In the genomic region with DNA sequence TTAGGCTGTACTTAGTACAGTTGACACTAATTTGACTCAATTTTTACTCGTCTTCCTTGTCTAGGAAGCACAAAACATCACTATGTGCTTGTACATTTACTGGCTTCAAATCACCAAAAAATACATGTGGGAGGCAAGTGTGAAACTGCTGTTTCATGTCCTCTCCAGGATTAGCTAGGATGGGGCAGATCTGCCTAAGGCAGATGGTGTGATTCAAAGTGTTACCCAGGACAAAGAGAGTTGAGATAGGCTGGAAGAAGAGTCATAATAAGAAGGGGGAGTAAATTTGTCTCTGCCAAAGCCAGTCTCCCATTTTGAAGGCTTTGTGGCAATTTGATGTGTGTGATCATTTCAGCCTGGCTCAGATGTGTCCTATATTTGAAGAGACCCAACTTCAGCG, we compare ENCODE assay signal across 21 cellular contexts.
DNase-seq lines count a peak whose midpoint lies in the region; ATAC-seq, FAIRE-seq and TF ChIP-seq lines count a peak whose summit lies in the region.
"Had no signal": no experiment of that assay in that cellular context is flagged by ENCODE, and none has a peak within 500 bp of the region (broad histone marks: within the 10 kb centered on the region; RNA-seq: fewer than 3 reads in every experiment).

No MANE protein-coding gene starts in this region.

- H3K27me3 ChIP-seq in IMR-90 (ENCODE audit: control insufficient read depth, insufficient read depth, low read length) (no peaks in the 10 kb centered on the region), H1 (replicated peaks in 1 of 4; ENCODE audit: control insufficient read depth in 3 of 4, extremely low read depth in 1 of 4, insufficient read depth in 3 of 4, low read length in 3 of 4) (no peaks in the 10 kb centered on the region)

- H4K91ac ChIP-seq in IMR-90 (ENCODE audit: insufficient read depth, low read depth, low read length) (no peak overlapping the region), H1 (replicated peaks; ENCODE audit: insufficient read length, low read length) (no peak overlapping the region)

- H3K4me3 ChIP-seq in IMR-90 (ENCODE audit: insufficient read depth, low read depth, low read length) (no peak overlapping the region), H1 (ENCODE audit: extremely low read depth in 1 of 4, insufficient read depth in 2 of 4, low read depth in 3 of 4, low read length in 4 of 4) (no peak overlapping the region)
- H3K4me3 ChIP-seq: A549 had no signal

- H3K56ac ChIP-seq in IMR-90 (ENCODE audit: extremely low read depth, insufficient read depth, low read length), result no peak overlapping the region
- H3K56ac ChIP-seq in H1 (replicated peaks; ENCODE audit: insufficient read length, low read depth, low read length), result no peak overlapping the region

- H3K4ac ChIP-seq in IMR-90 (ENCODE audit: low read depth, low read length) (no peak overlapping the region), H1 (replicated peaks; ENCODE audit: insufficient read length, low read depth, low read length) (no peak overlapping the region)

- H3K36me3 Mint-ChIP-seq in activated T-cell treated with anti-CD3 and anti-CD28 coated beads, Interleukin-2, amount 50 U/mL, for 72 hours (ENCODE audit: insufficient read depth in 2 of 2), result peaks cover 0 to 1% of the 10 kb centered on the region in 2 donors
- H3K36me3 Mint-ChIP-seq: CD4-positive, alpha-beta memory T cell had no signal

- H4K5ac ChIP-seq in IMR-90 (ENCODE audit: low read depth, low read length) (no peak overlapping the region), H1 (ENCODE audit: insufficient read length, low read depth, low read length) (no peak overlapping the region)

- no peaks in the 10 kb centered on the region for H3K27me3 Mint-ChIP-seq in activated T-cell treated with anti-CD3 and anti-CD28 coated beads, Interleukin-2, amount 50 U/mL, for 72 hours (ENCODE audit: low read depth)
- H3K27me3 Mint-ChIP-seq: CD4-positive, alpha-beta memory T cell had no signal

- 0 out of 2 replicates have a peak overlapping the region, but pooled peaks have one; percentile 13 for H3K14ac ChIP-seq in IMR-90 (replicated peaks; ENCODE audit: low read depth, low read length)
- no peak overlapping the region for H3K14ac ChIP-seq in H1 (ENCODE audit: insufficient read length)

- H3K18ac ChIP-seq in IMR-90 (ENCODE audit: low read depth, low read length) (no peak overlapping the region), H1 (ENCODE audit: extremely low read depth, low read length) (no peak overlapping the region)

- H2BK5ac ChIP-seq in IMR-90 (ENCODE audit: low read depth, low read length, poor library complexity, severe bottlenecking), result no peak overlapping the region
- H2BK5ac ChIP-seq in H1 (ENCODE audit: low read depth, low read length), result no peak overlapping the region

- H3K4me2 ChIP-seq in IMR-90 (ENCODE audit: low read depth, low read length) (no peak overlapping the region), H1 (ENCODE audit: insufficient read depth in 1 of 2, low read depth in 2 of 2, low read length in 2 of 2) (no peak overlapping the region)
- H3K4me2 ChIP-seq: A549 had no signal

- CTCF ChIA-PET in IMR-90 (lab: Yijun Ruan, JAX) (no interaction called here), H1 (lab: Charles Lee; ENCODE audit: partially characterized antibody) (no interaction called here)

- in situ Hi-C loops in IMR-90 (cut with MboI; ENCODE audit: low sequenced_read_pairs), result no loop called here

- BruUV-seq in IMR-90 (replicated peaks; lab: Mats Ljungman, UMichigan), result no TSS peak

- no peaks in the 10 kb centered on the region for H3K79me1 ChIP-seq in IMR-90 (ENCODE audit: low read depth in 1 of 2, low read length in 2 of 2)
- no peaks in the 10 kb centered on the region for H3K79me1 ChIP-seq in H1 (ENCODE audit: low read depth, low read length)

- TF ChIP-seq RAD21 in IMR-90 (IDR thresholded peaks at IDR 0.05; ENCODE audit: low read length) (no peak), H1 (IDR thresholded peaks at IDR 0.05 in 1 of 2, conservative IDR thresholded peaks at IDR 0.05 in 1 of 2; ENCODE audit: low read depth in 2 of 2, low read length in 2 of 2) (no peak)

- dilution Hi-C loops in IMR-90 (cut with HindIII; ENCODE audit: low sequenced_read_pairs, unreplicated experiment), result no loop called here

- H3K23ac ChIP-seq in IMR-90 (ENCODE audit: low read depth, low read length), result no peak overlapping the region
- no peak overlapping the region for H3K23ac ChIP-seq in H1 (ENCODE audit: insufficient read length)

- POLR2A ChIA-PET in IMR-90 (lab: Charles Lee; ENCODE audit: unreplicated experiment), result no interaction called here
- POLR2A ChIA-PET in H1 (lab: Charles Lee; ENCODE audit: partially characterized antibody), result no interaction called here

- no peak for DNase-seq in IMR-90
- no peak for DNase-seq in H1 (ENCODE audit: low read depth in 1 of 2, low spot score in 2 of 2)
- DNase-seq in occipital lobe (lab: John Stamatoyannopoulos, UW), result peak; percentile 10
- no peak for DNase-seq in NCI-H2107 (lab: John Stamatoyannopoulos, UW)
- DNase-seq in activated T-cell treated with anti-CD3 and anti-CD28 coated beads, Interleukin-2, amount 50 U/mL, for 72 hours, result no peak
- DNase-seq in activated CD4-positive, alpha-beta T cell treated with anti-CD3 and anti-CD28 coated beads for 1 hour, result no peak
- DNase-seq: 8988T; ACHN; AML-193; C1 segment of cervical spinal cord; Calu3; CD4-positive, alpha-beta memory T cell; COR-L47; DMS53; DMS79 treated with DMSO at 0.1 percent for 48 hours; GF-D8; GOT3; H7; HCEC 1CT had no signal

- H2BK12ac ChIP-seq in H1 (ENCODE audit: low read depth, low read length), result no peak overlapping the region

- H3K4me3 Mint-ChIP-seq in activated T-cell treated with anti-CD3 and anti-CD28 coated beads, Interleukin-2, amount 50 U/mL, for 72 hours, result no peak overlapping the region
- H3K4me3 Mint-ChIP-seq: CD4-positive, alpha-beta memory T cell had no signal

- no peaks in the 10 kb centered on the region for H3K4me1 Mint-ChIP-seq in activated T-cell treated with anti-CD3 and anti-CD28 coated beads, Interleukin-2, amount 50 U/mL, for 72 hours (ENCODE audit: low read depth)

- no CpG with 5 or more reads among the region's 2 CpGs for WGBS in IMR-90 (ENCODE audit: extremely low coverage in 2 of 2, insufficient read length in 1 of 2), 2 experiments
- WGBS in H1 (ENCODE audit: extremely low coverage in 1 of 2, insufficient coverage in 1 of 2, insufficient read length in 1 of 2, insufficient replicate concordance in 2 of 2, low coverage in 1 of 2, low lambda C conversion rate in 2 of 2, missing lambda C conversion rate in 1 of 2), 2 experiments, result 93% methylated on average over 2 of the region's 2 CpGs; no CpG with 5 or more reads in 1 of the 2 experiments

- no peak for FAIRE-seq in H1 (lab: Jason Lieb, UNC)
- FAIRE-seq: A549, GM12891 had no signal

- TF ChIP-seq POLR2A in IMR-90 (IDR thresholded peaks at IDR 0.05; ENCODE audit: low read depth, low read length), result no peak
- no peak for TF ChIP-seq POLR2A in H1 (IDR thresholded peaks at IDR 0.05; ENCODE audit: control extremely low read depth in 1 of 2, low read depth in 2 of 2, low read length in 2 of 2)

- H3K36me3 ChIP-seq in IMR-90 (ENCODE audit: control insufficient read depth, insufficient read depth, low read length) (no peaks in the 10 kb centered on the region), H1 (ENCODE audit: control insufficient read depth in 2 of 4, insufficient read depth in 4 of 4, low read length in 3 of 4) (no peaks in the 10 kb centered on the region)

- intact Hi-C loops in IMR-90 (cut with micrococcal nuclease), result loop anchor here (10.0 kb wide), 1 partner anchor 817 kb away; a partner anchor contains a TSS

- H4K20me1 ChIP-seq in IMR-90 (ENCODE audit: insufficient read depth, low read length) (no peaks in the 10 kb centered on the region), H1 (replicated peaks in 1 of 2; ENCODE audit: control insufficient read depth in 1 of 2, insufficient read depth in 2 of 2, low read length in 2 of 2) (no peaks in the 10 kb centered on the region)

- ATAC-seq in IMR-90 (ENCODE audit: low read depth), result no peak
- ATAC-seq in activated T-cell treated with anti-CD3 and anti-CD28 coated beads, Interleukin-2, amount 50 U/mL, for 72 hours (replicated peaks in 1 of 2), result no peak
- ATAC-seq: A549 had no signal

- no peak overlapping the region for H4K8ac ChIP-seq in IMR-90 (ENCODE audit: low read depth in 2 of 2, low read length in 2 of 2)
- no peak overlapping the region for H4K8ac ChIP-seq in H1 (ENCODE audit: extremely low read depth, insufficient read depth, low read length)

- no peaks in the 10 kb centered on the region for H3K79me2 ChIP-seq in H1 (ENCODE audit: control insufficient read depth in 1 of 2, insufficient read depth in 2 of 2, low read length in 2 of 2)

- H3K9ac ChIP-seq in IMR-90 (ENCODE audit: low read depth, low read length), result no peak overlapping the region
- H3K9ac ChIP-seq in H1 (replicated peaks in 1 of 4; ENCODE audit: extremely low read depth in 1 of 4, low read depth in 3 of 4, low read length in 3 of 4), result no peak overlapping the region

- no peak for TF ChIP-seq EP300 in H1 (IDR thresholded peaks at IDR 0.05; ENCODE audit: borderline replicate concordance in 1 of 2, low read depth in 2 of 2, low read length in 2 of 2)

- H2BK20ac ChIP-seq in IMR-90 (ENCODE audit: low read depth, low read length), result no peak overlapping the region; the same call in 1 of the 2 replicates
- no peak overlapping the region for H2BK20ac ChIP-seq in H1 (ENCODE audit: low read length)

- H3K27ac ChIP-seq in IMR-90 (ENCODE audit: insufficient read depth, low read length), result no peak overlapping the region
- H3K27ac ChIP-seq in H1 (ENCODE audit: low read depth, low read length), result no peak overlapping the region
- H3K27ac ChIP-seq: A549 had no signal

- H3K4me1 ChIP-seq in IMR-90 (ENCODE audit: control insufficient read depth, insufficient read depth, low read length) (no peaks in the 10 kb centered on the region), H1 (replicated peaks in 1 of 4; ENCODE audit: control insufficient read depth in 3 of 4, insufficient read depth in 4 of 4, low read length in 3 of 4) (no peaks in the 10 kb centered on the region)
- H3K4me1 ChIP-seq: A549 had no signal

- H3K9me1 ChIP-seq in IMR-90 (ENCODE audit: insufficient read depth, low read length), result no peaks in the 10 kb centered on the region

- H2AK9ac ChIP-seq in IMR-90 (replicated peaks; ENCODE audit: low read depth, low read length, poor library complexity), result no peak overlapping the region

- H2BK120ac ChIP-seq in IMR-90 (ENCODE audit: low read depth, low read length) (no peak overlapping the region), H1 (replicated peaks; ENCODE audit: low read depth, low read length) (no peak overlapping the region)

- no peaks in the 10 kb centered on the region for H3K23me2 ChIP-seq in H1 (ENCODE audit: low read depth, low read length)

- H2AFZ ChIP-seq in IMR-90 (replicated peaks; ENCODE audit: low read length, poor library complexity) (no peak overlapping the region), H1 (ENCODE audit: low read length) (no peak overlapping the region)

- no peak overlapping the region for H3K27ac Mint-ChIP-seq in activated T-cell treated with anti-CD3 and anti-CD28 coated beads, Interleukin-2, amount 50 U/mL, for 72 hours
- H3K27ac Mint-ChIP-seq: CD4-positive, alpha-beta memory T cell had no signal

- H2BK15ac ChIP-seq in IMR-90 (ENCODE audit: low read depth, low read length) (no peak overlapping the region), H1 (ENCODE audit: low read length) (no peak overlapping the region)

- no peak overlapping the region for H2AK5ac ChIP-seq in IMR-90 (ENCODE audit: low read depth, low read length)
- 0 out of 2 replicates have a peak overlapping the region, but pooled peaks have one; percentile 39 for H2AK5ac ChIP-seq in H1 (ENCODE audit: low read depth, low read length)

- H3K9me3 ChIP-seq in IMR-90 (ENCODE audit: control insufficient read depth, insufficient read depth, low read length) (no peaks in the 10 kb centered on the region), H1 (ENCODE audit: insufficient read depth in 2 of 2, low read depth in 1 of 2, low read length in 1 of 2) (no peaks in the 10 kb centered on the region)
- H3K9me3 ChIP-seq: A549 had no signal

- TF ChIP-seq CTCF in IMR-90 (conservative IDR thresholded peaks at IDR 0.05; ENCODE audit: low read depth, low read length) (no peak), H1 (IDR thresholded peaks at IDR 0.05; ENCODE audit: control extremely low read depth in 1 of 3, insufficient read depth in 1 of 3, low read depth in 1 of 3, low read length in 3 of 3) (no peak)

- H3K9me3 Mint-ChIP-seq in activated T-cell treated with anti-CD3 and anti-CD28 coated beads, Interleukin-2, amount 50 U/mL, for 72 hours, result peaks cover 6 to 9% of the 10 kb centered on the region in 2 donors
